ENCODE assay signal across 15 cellular contexts in genomic region chr5:35867998-35868397, GRCh38.
"Had no signal": no experiment of that assay in that cellular context is flagged by ENCODE, and none has a peak within 500 bp of the region (broad histone marks: within the 10 kb centered on the region; RNA-seq: fewer than 3 reads in every experiment).

No MANE protein-coding gene starts in this region.

- ATAC-seq: activated CD8-positive, alpha-beta memory T cell treated with anti-CD3 and anti-CD28 coated beads, Interleukin-2, amount 10 ng/mL, durations not matched to agents 7 days and 5 days; left colon had no signal

- DNase-seq: activated CD4-positive, CD25-positive, alpha-beta regulatory T cell treated with anti-CD3 and anti-CD28 coated beads, Interleukin-2, amount 50 U/mL, for 72 hours; activated CD8-positive, alpha-beta memory T cell treated with anti-CD3 and anti-CD28 coated beads, Interleukin-2, amount 10 ng/mL, durations not matched to agents 7 days and 5 days; foreskin melanocyte; head of caudate nucleus; left colon; naive B cell; retina; stimulated activated CD4-positive, alpha-beta T cell treated with anti-CD3 and anti-CD28 coated beads, Interleukin-4, amount 100 ng/mL, for 1 hour; stimulated activated CD8-positive, alpha-beta memory T cell treated with anti-CD3 and anti-CD28 coated beads, Interleukin-4, amount 100 ng/mL, for 48 hours; stomach; T-helper 2 cell; tibial artery; uterus had no signal

- H3K27me3 Mint-ChIP-seq: activated CD8-positive, alpha-beta memory T cell treated with anti-CD3 and anti-CD28 coated beads, Interleukin-2, amount 10 ng/mL, durations not matched to agents 7 days and 5 days; naive B cell had no signal

- H3K27ac Mint-ChIP-seq: activated CD8-positive, alpha-beta memory T cell treated with anti-CD3 and anti-CD28 coated beads, Interleukin-2, amount 10 ng/mL, durations not matched to agents 7 days and 5 days had no signal

- H3K9me3 ChIP-seq: ascending aorta, neutrophil, stomach, tibial artery, uterus had no signal

- H3K4me3 ChIP-seq: ascending aorta, stomach, tibial artery, uterus had no signal

- H3K36me3 ChIP-seq: ascending aorta, neutrophil, stomach, tibial artery, uterus had no signal

- H3K27me3 ChIP-seq: ascending aorta, neutrophil, stomach, tibial artery, uterus had no signal

- H3K27ac ChIP-seq: ascending aorta, neutrophil, stomach, tibial artery, uterus had no signal

- H3K36me3 Mint-ChIP-seq: naive B cell had no signal

- H3K4me3 Mint-ChIP-seq: activated CD8-positive, alpha-beta memory T cell treated with anti-CD3 and anti-CD28 coated beads, Interleukin-2, amount 10 ng/mL, durations not matched to agents 7 days and 5 days had no signal

- H3K4me1 ChIP-seq: ascending aorta, stomach, tibial artery, uterus had no signal
